In genomic region chr5:111092062-111092853, GRCh38 we compare ENCODE assay signal across 8 cellular contexts. TPM values are rescaled to one million over a fixed set of nuclear protein-coding genes. Genes with fewer than 3 reads are reported as not detected.
DNase-seq lines count a peak whose midpoint lies in the region; ATAC-seq and TF ChIP-seq lines count a peak whose summit lies in the region.

Gene WDR36 (plus strand): TSS chr5:111092348. CDS start chr5:111092457, 109 bp downstream.

- intact Hi-C loops in uterus (cut with DNase I; ENCODE audit: low total_unique reads), result no loop called here

- TF ChIP-seq POLR2A in uterus (IDR thresholded peaks at IDR 0.05), result peak in 1 of 2 donors; percentile 46

- H3K27me3 ChIP-seq in uterus, result no peaks in the 10 kb centered on the region

- ATAC-seq in GM18508 (IDR thresholded peaks at IDR 0.05; ENCODE audit: insufficient read depth, unreplicated experiment) (peak; percentile 74), HG03025 (IDR thresholded peaks at IDR 0.05; ENCODE audit: low FRiP score, unreplicated experiment) (peak; percentile 98)

- H3K9me3 ChIP-seq in uterus, result no peaks in the 10 kb centered on the region

- DNase-seq in NCI-H2029 treated with DMSO at 0.1 percent for 48 hours (lab: John Stamatoyannopoulos, UW) (peak; percentile 88), T-helper 22 cell (ENCODE audit: low read depth) (peak; percentile 70), astrocyte of the hippocampus (ENCODE audit: low read depth, low spot score) (peak; percentile 96), hepatic stellate cell (ENCODE audit: low spot score) (peak; percentile 83), putamen (ENCODE audit: low spot score) (peak; percentile 93), uterus (peak; percentile 82 to 88)

- H3K36me3 ChIP-seq in uterus, result no peaks in the 10 kb centered on the region

- H3K27ac ChIP-seq in uterus, result peak within 1 kb of the TSS; percentile 69

- peak in 2 of 4 experiments; percentile 0 to 31 for TF ChIP-seq CTCF in uterus (IDR thresholded peaks at IDR 0.05)

- H3K4me3 ChIP-seq in uterus, result peak within 1 kb of the TSS; percentile 82 to 84

- peaks cover 8 to 10% of the 10 kb centered on the region in 2 donors for H3K4me1 ChIP-seq in uterus

RNA-seq across cellular contexts. Expression of gene WDR36, which starts in this region (rescaled TPM):
- total RNA-seq in uterus, result 10 to 100 TPM; 20.0 to 97.1 (median 29.4) TPM

Comparison
In these comparisons a context has a peak if more than half of its experiments do, and no peak if none do; other contexts are left out.
1. Peak in every context shown above with its lines: DNase-seq, ATAC-seq, H3K4me3 ChIP-seq and H3K27ac ChIP-seq.